1 cellular context compared by ENCODE assay signal in the genomic region with DNA sequence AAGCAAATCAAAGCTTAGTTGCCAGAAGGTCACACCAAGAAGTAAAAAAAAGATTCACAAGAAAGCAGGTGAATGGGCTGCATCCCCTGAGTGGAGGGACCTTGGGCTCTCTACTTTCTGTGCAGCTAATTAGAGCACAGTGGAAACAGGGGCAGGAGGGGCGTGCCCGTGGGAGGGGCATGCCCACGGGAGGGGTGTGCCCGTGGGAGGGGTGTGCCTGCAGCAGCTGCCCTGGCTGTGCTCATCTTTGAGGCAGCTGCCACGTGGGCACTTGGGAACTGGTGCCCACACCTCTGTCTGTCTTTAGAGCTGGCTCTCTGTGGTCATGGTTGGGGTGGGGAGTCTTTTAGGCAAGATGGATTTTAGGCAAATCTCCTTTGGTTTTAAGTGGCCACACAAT.
TF ChIP-seq lines count a peak whose summit lies in the region.

No MANE protein-coding gene starts in this region.

TF ChIP-seq in GM23338, 12 proteins besides CTCF, POLR2A, EP300 and RAD21 (continued from another document):
- TF ChIP-seq, protein P1, sequence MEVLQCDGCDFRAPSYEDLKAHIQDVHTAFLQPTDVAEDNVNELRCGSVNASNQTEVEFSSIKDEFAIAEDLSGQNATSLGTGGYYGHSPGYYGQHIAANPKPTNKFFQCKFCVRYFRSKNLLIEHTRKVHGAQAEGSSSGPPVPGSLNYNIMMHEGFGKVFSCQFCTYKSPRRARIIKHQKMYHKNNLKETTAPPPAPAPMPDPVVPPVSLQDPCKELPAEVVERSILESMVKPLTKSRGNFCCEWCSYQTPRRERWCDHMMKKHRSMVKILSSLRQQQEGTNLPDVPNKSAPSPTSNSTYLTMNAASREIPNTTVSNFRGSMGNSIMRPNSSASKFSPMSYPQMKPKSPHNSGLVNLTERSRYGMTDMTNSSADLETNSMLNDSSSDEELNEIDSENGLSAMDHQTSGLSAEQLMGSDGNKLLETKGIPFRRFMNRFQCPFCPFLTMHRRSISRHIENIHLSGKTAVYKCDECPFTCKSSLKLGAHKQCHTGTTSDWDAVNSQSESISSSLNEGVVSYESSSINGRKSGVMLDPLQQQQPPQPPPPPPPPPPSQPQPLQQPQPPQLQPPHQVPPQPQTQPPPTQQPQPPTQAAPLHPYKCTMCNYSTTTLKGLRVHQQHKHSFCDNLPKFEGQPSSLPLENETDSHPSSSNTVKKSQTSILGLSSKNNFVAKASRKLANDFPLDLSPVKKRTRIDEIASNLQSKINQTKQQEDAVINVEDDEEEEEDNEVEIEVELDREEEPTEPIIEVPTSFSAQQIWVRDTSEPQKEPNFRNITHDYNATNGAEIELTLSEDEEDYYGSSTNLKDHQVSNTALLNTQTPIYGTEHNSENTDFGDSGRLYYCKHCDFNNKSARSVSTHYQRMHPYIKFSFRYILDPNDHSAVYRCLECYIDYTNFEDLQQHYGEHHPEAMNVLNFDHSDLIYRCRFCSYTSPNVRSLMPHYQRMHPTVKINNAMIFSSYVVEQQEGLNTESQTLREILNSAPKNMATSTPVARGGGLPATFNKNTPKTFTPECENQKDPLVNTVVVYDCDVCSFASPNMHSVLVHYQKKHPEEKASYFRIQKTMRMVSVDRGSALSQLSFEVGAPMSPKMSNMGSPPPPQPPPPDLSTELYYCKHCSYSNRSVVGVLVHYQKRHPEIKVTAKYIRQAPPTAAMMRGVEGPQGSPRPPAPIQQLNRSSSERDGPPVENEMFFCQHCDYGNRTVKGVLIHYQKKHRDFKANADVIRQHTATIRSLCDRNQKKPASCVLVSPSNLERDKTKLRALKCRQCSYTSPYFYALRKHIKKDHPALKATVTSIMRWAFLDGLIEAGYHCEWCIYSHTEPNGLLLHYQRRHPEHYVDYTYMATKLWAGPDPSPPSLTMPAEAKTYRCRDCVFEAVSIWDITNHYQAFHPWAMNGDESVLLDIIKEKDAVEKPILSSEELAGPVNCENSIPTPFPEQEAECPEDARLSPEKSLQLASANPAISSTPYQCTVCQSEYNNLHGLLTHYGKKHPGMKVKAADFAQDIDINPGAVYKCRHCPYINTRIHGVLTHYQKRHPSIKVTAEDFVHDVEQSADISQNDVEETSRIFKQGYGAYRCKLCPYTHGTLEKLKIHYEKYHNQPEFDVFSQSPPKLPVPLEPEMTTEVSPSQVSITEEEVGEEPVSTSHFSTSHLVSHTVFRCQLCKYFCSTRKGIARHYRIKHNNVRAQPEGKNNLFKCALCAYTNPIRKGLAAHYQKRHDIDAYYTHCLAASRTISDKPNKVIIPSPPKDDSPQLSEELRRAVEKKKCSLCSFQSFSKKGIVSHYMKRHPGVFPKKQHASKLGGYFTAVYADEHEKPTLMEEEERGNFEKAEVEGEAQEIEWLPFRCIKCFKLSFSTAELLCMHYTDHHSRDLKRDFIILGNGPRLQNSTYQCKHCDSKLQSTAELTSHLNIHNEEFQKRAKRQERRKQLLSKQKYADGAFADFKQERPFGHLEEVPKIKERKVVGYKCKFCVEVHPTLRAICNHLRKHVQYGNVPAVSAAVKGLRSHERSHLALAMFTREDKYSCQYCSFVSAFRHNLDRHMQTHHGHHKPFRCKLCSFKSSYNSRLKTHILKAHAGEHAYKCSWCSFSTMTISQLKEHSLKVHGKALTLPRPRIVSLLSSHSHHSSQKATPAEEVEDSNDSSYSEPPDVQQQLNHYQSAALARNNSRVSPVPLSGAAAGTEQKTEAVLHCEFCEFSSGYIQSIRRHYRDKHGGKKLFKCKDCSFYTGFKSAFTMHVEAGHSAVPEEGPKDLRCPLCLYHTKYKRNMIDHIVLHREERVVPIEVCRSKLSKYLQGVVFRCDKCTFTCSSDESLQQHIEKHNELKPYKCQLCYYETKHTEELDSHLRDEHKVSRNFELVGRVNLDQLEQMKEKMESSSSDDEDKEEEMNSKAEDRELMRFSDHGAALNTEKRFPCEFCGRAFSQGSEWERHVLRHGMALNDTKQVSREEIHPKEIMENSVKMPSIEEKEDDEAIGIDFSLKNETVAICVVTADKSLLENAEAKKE (CRISPR knock-in tag; IDR thresholded peaks at IDR 0.05): no peak
- no peak for TF ChIP-seq NANOG (IDR thresholded peaks at IDR 0.05; ENCODE audit: borderline replicate concordance)
